In genomic region chr19:33771308-33772101, GRCh38 we compare ENCODE assay signal across 8 cellular contexts. TPM values are rescaled to one million over a fixed set of nuclear protein-coding genes. Genes with fewer than 3 reads are reported as not detected.
DNase-seq lines count a peak whose midpoint lies in the region; ATAC-seq, FAIRE-seq and TF ChIP-seq lines count a peak whose summit lies in the region.

No MANE protein-coding gene starts in this region.

- H3K4me1 ChIP-seq in BE2C (peaks cover 13% of the 10 kb centered on the region), GM23338 (ENCODE audit: insufficient read depth) (no peaks in the 10 kb centered on the region), breast epithelium (no peaks in the 10 kb centered on the region), kidney (ENCODE audit: control insufficient read depth in 1 of 2, insufficient read depth in 1 of 2, low read depth in 1 of 2, low read length in 2 of 2) (no peaks in the 10 kb centered on the region)

- H3K79me2 ChIP-seq in GM23338 (replicated peaks; ENCODE audit: insufficient read depth) = no peaks in the 10 kb centered on the region

- no peaks in the 10 kb centered on the region for H3K27me3 ChIP-seq in BE2C
- no peaks in the 10 kb centered on the region for H3K27me3 ChIP-seq in GM23338 (ENCODE audit: insufficient read depth)
- no peaks in the 10 kb centered on the region for H3K27me3 ChIP-seq in WERI-Rb-1 (ENCODE audit: insufficient read depth, low read depth, severe bottlenecking)
- peaks cover 0 to 46% of the 10 kb centered on the region in 2 donors for H3K27me3 ChIP-seq in breast epithelium

- peaks cover 10% of the 10 kb centered on the region for H3K27me3 Mint-ChIP-seq in GM23338 (ENCODE audit: insufficient read depth, low read depth, poor library complexity)

- H3K9me3 ChIP-seq in BE2C (no peaks in the 10 kb centered on the region), WERI-Rb-1 (ENCODE audit: severe bottlenecking) (no peaks in the 10 kb centered on the region), breast epithelium (no peaks in the 10 kb centered on the region), kidney (ENCODE audit: control insufficient read depth in 1 of 2, low read length in 2 of 2) (no peaks in the 10 kb centered on the region)

- no peak overlapping the region for H3K9ac ChIP-seq in kidney (ENCODE audit: low read length in 2 of 2)

- H2AFZ ChIP-seq in GM23338 = no peak overlapping the region

- peak; percentile 87 for DNase-seq in BE2C
- peak; percentile 82 for DNase-seq in GM23338 (ENCODE audit: low spot score)
- peak; percentile 63 for DNase-seq in NCI-H2171 (lab: John Stamatoyannopoulos, UW)
- DNase-seq in WERI-Rb-1 = peak; percentile 86
- DNase-seq in breast epithelium (ENCODE audit: low spot score in 2 of 2) = peak; percentile 36 to 76
- peak; percentile 85 for DNase-seq in kidney
- peak; percentile 73 to 80 for DNase-seq in stimulated activated CD4-positive, alpha-beta T cell treated with anti-CD3 and anti-CD28 coated beads, Interleukin-2, amount 100 ng/mL, for 24 hours
- DNase-seq in mesenteric fat pad (ENCODE audit: low spot score) = no peak

- FAIRE-seq in kidney (lab: Jason Lieb, UNC) = no peak

- H3K4me3 Mint-ChIP-seq in GM23338 = no peak overlapping the region

- no peak for TF ChIP-seq POLR2A in breast epithelium (IDR thresholded peaks at IDR 0.05)

- H3K4me3 ChIP-seq in BE2C (ENCODE audit: low read depth, low read length) = no peak overlapping the region
- H3K4me3 ChIP-seq in GM23338 = no peak overlapping the region
- H3K4me3 ChIP-seq in WERI-Rb-1 (ENCODE audit: low read depth, low read length) = no peak overlapping the region
- no peak overlapping the region for H3K4me3 ChIP-seq in breast epithelium
- no peak overlapping the region for H3K4me3 ChIP-seq in kidney (ENCODE audit: low read length in 2 of 2)

- H4K20me1 ChIP-seq in GM23338 (replicated peaks; ENCODE audit: insufficient read depth) = peaks cover 4% of the 10 kb centered on the region; the same call in 1 of the 2 replicates

- no peaks in the 10 kb centered on the region for H3K9me3 Mint-ChIP-seq in GM23338

- no peak overlapping the region for H3K27ac ChIP-seq in GM23338 (ENCODE audit: low read depth)
- H3K27ac ChIP-seq in WERI-Rb-1 = peak overlapping the region; percentile 56
- H3K27ac ChIP-seq in breast epithelium = no peak overlapping the region
- H3K27ac ChIP-seq in kidney (ENCODE audit: low read depth in 2 of 2, low read length in 2 of 2) = no peak overlapping the region

- peak; percentile 80 for ATAC-seq in GM23338

- H3K4me1 Mint-ChIP-seq in GM23338 = no peaks in the 10 kb centered on the region

- intact Hi-C loops in breast epithelium (cut with DNase I; ENCODE audit: low total_unique reads) = loop anchor here (10.0 kb wide), 1 partner anchor 233 kb away; no protein-coding TSS in a partner anchor
- intact Hi-C loops in kidney (cut with DNase I) = loop anchor here (10.0 kb wide), 3 partner anchors 223 to 357 kb away; no protein-coding TSS in a partner anchor

- no peaks in the 10 kb centered on the region for H3K9me2 ChIP-seq in GM23338 (ENCODE audit: insufficient read depth)

- peak; percentile 86 for TF ChIP-seq CTCF in BE2C (IDR thresholded peaks at IDR 0.05; ENCODE audit: low read depth, low read length)
- TF ChIP-seq CTCF in GM23338 (conservative IDR thresholded peaks at IDR 0.05; ENCODE audit: low read depth in 2 of 2) = peak; percentile 91 to 95
- peak; percentile 81 for TF ChIP-seq CTCF in WERI-Rb-1 (IDR thresholded peaks at IDR 0.05; ENCODE audit: low read depth, low read length)
- TF ChIP-seq CTCF in breast epithelium (IDR thresholded peaks at IDR 0.05) = peak; percentile 64 to 88 (median 83)
- peak; percentile 91 for TF ChIP-seq CTCF in kidney (IDR thresholded peaks at IDR 0.05; ENCODE audit: borderline replicate concordance, extremely low read depth, insufficient read depth)

- peaks cover 6% of the 10 kb centered on the region; the same call in 2 of the 3 replicates for H3K36me3 Mint-ChIP-seq in GM23338 (ENCODE audit: low read depth)

- H3K36me3 ChIP-seq in BE2C (peaks cover 4% of the 10 kb centered on the region; the same call in 1 of the 2 replicates), GM23338 (ENCODE audit: insufficient read depth) (no peaks in the 10 kb centered on the region), WERI-Rb-1 (no peaks in the 10 kb centered on the region; the same call in 1 of the 2 replicates), breast epithelium (no peaks in the 10 kb centered on the region), kidney (ENCODE audit: control insufficient read depth in 1 of 2, insufficient read depth in 2 of 2, low read length in 2 of 2) (no peaks in the 10 kb centered on the region)

- no peaks in the 10 kb centered on the region for H3F3A ChIP-seq in GM23338 (replicated peaks; ENCODE audit: low read depth)

- H3K27ac Mint-ChIP-seq in GM23338 = no peak overlapping the region

- no peak overlapping the region for H3K4me2 ChIP-seq in GM23338

TF ChIP-seq in GM23338, 12 proteins besides CTCF, POLR2A, EP300 and RAD21:
- no peak for TF ChIP-seq JUNB (IDR thresholded peaks at IDR 0.05; ENCODE audit: unreplicated experiment)
- TF ChIP-seq POLR2AphosphoS5 (IDR thresholded peaks at IDR 0.05; ENCODE audit: low read depth) = no peak
- no peak for TF ChIP-seq EZH2phosphoT487 (IDR thresholded peaks at IDR 0.05; ENCODE audit: unreplicated experiment)
- no peak for TF ChIP-seq NANOG (IDR thresholded peaks at IDR 0.05; ENCODE audit: borderline replicate concordance)
- TF ChIP-seq, protein P1, sequence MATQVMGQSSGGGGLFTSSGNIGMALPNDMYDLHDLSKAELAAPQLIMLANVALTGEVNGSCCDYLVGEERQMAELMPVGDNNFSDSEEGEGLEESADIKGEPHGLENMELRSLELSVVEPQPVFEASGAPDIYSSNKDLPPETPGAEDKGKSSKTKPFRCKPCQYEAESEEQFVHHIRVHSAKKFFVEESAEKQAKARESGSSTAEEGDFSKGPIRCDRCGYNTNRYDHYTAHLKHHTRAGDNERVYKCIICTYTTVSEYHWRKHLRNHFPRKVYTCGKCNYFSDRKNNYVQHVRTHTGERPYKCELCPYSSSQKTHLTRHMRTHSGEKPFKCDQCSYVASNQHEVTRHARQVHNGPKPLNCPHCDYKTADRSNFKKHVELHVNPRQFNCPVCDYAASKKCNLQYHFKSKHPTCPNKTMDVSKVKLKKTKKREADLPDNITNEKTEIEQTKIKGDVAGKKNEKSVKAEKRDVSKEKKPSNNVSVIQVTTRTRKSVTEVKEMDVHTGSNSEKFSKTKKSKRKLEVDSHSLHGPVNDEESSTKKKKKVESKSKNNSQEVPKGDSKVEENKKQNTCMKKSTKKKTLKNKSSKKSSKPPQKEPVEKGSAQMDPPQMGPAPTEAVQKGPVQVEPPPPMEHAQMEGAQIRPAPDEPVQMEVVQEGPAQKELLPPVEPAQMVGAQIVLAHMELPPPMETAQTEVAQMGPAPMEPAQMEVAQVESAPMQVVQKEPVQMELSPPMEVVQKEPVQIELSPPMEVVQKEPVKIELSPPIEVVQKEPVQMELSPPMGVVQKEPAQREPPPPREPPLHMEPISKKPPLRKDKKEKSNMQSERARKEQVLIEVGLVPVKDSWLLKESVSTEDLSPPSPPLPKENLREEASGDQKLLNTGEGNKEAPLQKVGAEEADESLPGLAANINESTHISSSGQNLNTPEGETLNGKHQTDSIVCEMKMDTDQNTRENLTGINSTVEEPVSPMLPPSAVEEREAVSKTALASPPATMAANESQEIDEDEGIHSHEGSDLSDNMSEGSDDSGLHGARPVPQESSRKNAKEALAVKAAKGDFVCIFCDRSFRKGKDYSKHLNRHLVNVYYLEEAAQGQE (IDR thresholded peaks at IDR 0.05; ENCODE audit: unreplicated experiment) = no peak
- TF ChIP-seq ZNF114 (CRISPR knock-in tag; IDR thresholded peaks at IDR 0.05) = no peak
- TF ChIP-seq CREB1 (CRISPR knock-in tag; IDR thresholded peaks at IDR 0.05; ENCODE audit: low read depth) = no peak
- no peak for TF ChIP-seq ZNF331 (CRISPR knock-in tag; IDR thresholded peaks at IDR 0.05; ENCODE audit: low read depth)

RNA-seq across cellular contexts. Expression of gene KCTD15, which starts 25.2 kb away (rescaled TPM):
- polyA plus RNA-seq in BE2C (2012; ENCODE audit: insufficient read depth, insufficient read length, low read depth) = 45.2 TPM
- 46.9 and 60.1 TPM in 2 replicates for total RNA-seq in GM23338 (2014; rRNA removed; shearing (Covaris generic))
- polyA plus RNA-seq in GM23338 (2016; fragmentation: Nextera tagmentation; extraction: Ambion mirVana) (5.1 and 5.8 TPM in 2 replicates), kidney (ENCODE audit: insufficient read depth, low read depth, low replicate concordance) (10.5 TPM)
- total RNA-seq in breast epithelium (10 to 100 TPM; 14.6 to 52.4 (median 36.1) TPM), kidney (22.0 TPM), mesenteric fat pad (18.4 TPM)
